9 cellular contexts compared by ENCODE assay signal in genomic region chr2:43402452-43402937, GRCh38.
A peak's percentile ranks its signal among the peaks of the same experiment; 100 is the strongest.
DNase-seq lines count a peak whose midpoint lies in the region; ATAC-seq and TF ChIP-seq lines count a peak whose summit lies in the region.
"Had no signal": no experiment of that assay in that cellular context is flagged by ENCODE, and none has a peak within 500 bp of the region (broad histone marks: within the 10 kb centered on the region; RNA-seq: fewer than 3 reads in every experiment).

No MANE protein-coding gene starts in this region.

- DNase-seq in GM13976 (ENCODE audit: low spot score) (peak; percentile 26), A172 (ENCODE audit: low spot score) (no peak), hepatic stellate cell (ENCODE audit: low spot score) (no peak), cortex of kidney (lab: John Stamatoyannopoulos, UW) (no peak)
- no peak for DNase-seq in stimulated activated CD4-positive, alpha-beta T cell treated with anti-CD3 and anti-CD28 coated beads, Interleukin-2, amount 100 ng/mL, for 24 hours
- DNase-seq: CD8-positive, alpha-beta memory T cell had no signal

- peak; percentile 60 for ATAC-seq in GM21381 (IDR thresholded peaks at IDR 0.05; ENCODE audit: unreplicated experiment)
- ATAC-seq in HG03175 (IDR thresholded peaks at IDR 0.05; ENCODE audit: unreplicated experiment) = peak; percentile 47
- peak; percentile 76 for ATAC-seq in esophagus mucosa

- TF ChIP-seq CTCF in GM13976 (IDR thresholded peaks at IDR 0.05; ENCODE audit: borderline replicate concordance, control extremely low read depth, extremely low read depth, insufficient read depth, missing control alignments) = no peak

- in situ Hi-C loops in GM13976 (cut with MboI; ENCODE audit: low sequenced_read_pairs, unreplicated experiment) = no loop called here
